8 cellular contexts compared by ENCODE assay signal in genomic region chr5:119275146-119275872, GRCh38.
DNase-seq lines count a peak whose midpoint lies in the region; TF ChIP-seq lines count a peak whose summit lies in the region.

No MANE protein-coding gene starts in this region.

- H3K9me2 ChIP-seq in MM.1S (replicated peaks; ENCODE audit: insufficient read depth, low read length) = no peaks in the 10 kb centered on the region

- H3F3A ChIP-seq in MM.1S (ENCODE audit: insufficient read depth, low read length) = peaks cover 29% of the 10 kb centered on the region

- H3K4me2 ChIP-seq in MM.1S (ENCODE audit: low read depth, low read length) = peak overlapping the region; percentile 49; the same call in 1 of the 2 replicates

- peaks cover 55% of the 10 kb centered on the region for H3K4me1 ChIP-seq in MM.1S (ENCODE audit: low read length)

- TF ChIP-seq CTCF in GM12864 (IDR thresholded peaks at IDR 0.05; ENCODE audit: low read depth, low read length, missing control alignments) (no peak), MM.1S (IDR thresholded peaks at IDR 0.05; ENCODE audit: low read length) (no peak), coronary artery (IDR thresholded peaks at IDR 0.05) (no peak)

- no peaks in the 10 kb centered on the region for H4K20me1 ChIP-seq in MM.1S (ENCODE audit: insufficient read depth, low read length)

- H3K36me3 ChIP-seq in MM.1S (replicated peaks; ENCODE audit: insufficient read depth, low read length) = no peaks in the 10 kb centered on the region

- DNase-seq in GM12864 (ENCODE audit: low read depth) = no peak
- peak; percentile 28 for DNase-seq in H4 (ENCODE audit: low spot score)
- DNase-seq in MM.1S = no peak
- DNase-seq in coronary artery (ENCODE audit: low spot score) = no peak
- DNase-seq in NCI-H1048 (lab: John Stamatoyannopoulos, UW) = no peak
- no peak for DNase-seq in stimulated activated CD4-positive, alpha-beta T cell treated with anti-CD3 and anti-CD28 coated beads, Interleukin-2, amount 100 ng/mL, for 24 hours
- no peak for DNase-seq in NCI-H2081 (lab: John Stamatoyannopoulos, UW)
- no peak for DNase-seq in ureter (ENCODE audit: low spot score)

- no peak overlapping the region for H3K9ac ChIP-seq in MM.1S (ENCODE audit: low read length)

- no peaks in the 10 kb centered on the region for H3K27me3 ChIP-seq in MM.1S (replicated peaks; ENCODE audit: insufficient read depth, low read length)

- H3K4me3 ChIP-seq in GM12864 (ENCODE audit: low read depth, low read length) (peak overlapping the region; percentile 6; the same call in 1 of the 2 replicates), MM.1S (ENCODE audit: low read length) (no peak overlapping the region), coronary artery (no peak overlapping the region)

- H3K9me3 ChIP-seq in MM.1S (replicated peaks; ENCODE audit: insufficient read depth, low read length) = no peaks in the 10 kb centered on the region

- peaks cover 68% of the 10 kb centered on the region for H3K79me2 ChIP-seq in MM.1S (ENCODE audit: low read length)

- H2AFZ ChIP-seq in MM.1S (ENCODE audit: low read length) = no peak overlapping the region

- H3K27ac ChIP-seq in MM.1S (ENCODE audit: low read length) = peak overlapping the region; percentile 37; the same call in 1 of the 2 replicates
- peak overlapping the region; percentile 53 to 61 for H3K27ac ChIP-seq in coronary artery
